In genomic region chr17:77269696-77270681, GRCh38 we compare ENCODE assay signal across 1 cellular context.
TF ChIP-seq lines count a peak whose summit lies in the region.

No MANE protein-coding gene starts in this region.

TF ChIP-seq in K562, 482 proteins besides CTCF, POLR2A, EP300 and RAD21 (continued from another document):
- TF ChIP-seq STAT6 (CRISPR knock-in tag; IDR thresholded peaks at IDR 0.05) (no peak), BCOR (IDR thresholded peaks at IDR 0.05) (peak; percentile 75)
